In genomic region chr9:93654351-93654961, GRCh38 we compare ENCODE assay signal across 1 cellular context.
TF ChIP-seq lines count a peak whose summit lies in the region.

No MANE protein-coding gene starts in this region.

TF ChIP-seq in WTC11, 78 proteins besides CTCF, POLR2A, EP300 and RAD21:
- TF ChIP-seq IRF2 (CRISPR knock-in tag; IDR thresholded peaks at IDR 0.05; ENCODE audit: borderline replicate concordance, low read depth) (no peak), RELA (CRISPR knock-in tag; IDR thresholded peaks at IDR 0.05; ENCODE audit: borderline replicate concordance) (no peak), ZNF232 (CRISPR knock-in tag; IDR thresholded peaks at IDR 0.05) (no peak), ZNF423 (CRISPR knock-in tag; IDR thresholded peaks at IDR 0.05) (no peak), JUN (CRISPR knock-in tag; IDR thresholded peaks at IDR 0.05) (no peak), TCF7 (CRISPR knock-in tag; IDR thresholded peaks at IDR 0.05; ENCODE audit: low read depth) (no peak), PRDM15 (CRISPR knock-in tag; IDR thresholded peaks at IDR 0.05) (no peak), ZNF512 (CRISPR knock-in tag; IDR thresholded peaks at IDR 0.05; ENCODE audit: borderline replicate concordance) (no peak), ZNF671 (CRISPR knock-in tag; IDR thresholded peaks at IDR 0.05) (no peak)
- TF ChIP-seq, protein P1, sequence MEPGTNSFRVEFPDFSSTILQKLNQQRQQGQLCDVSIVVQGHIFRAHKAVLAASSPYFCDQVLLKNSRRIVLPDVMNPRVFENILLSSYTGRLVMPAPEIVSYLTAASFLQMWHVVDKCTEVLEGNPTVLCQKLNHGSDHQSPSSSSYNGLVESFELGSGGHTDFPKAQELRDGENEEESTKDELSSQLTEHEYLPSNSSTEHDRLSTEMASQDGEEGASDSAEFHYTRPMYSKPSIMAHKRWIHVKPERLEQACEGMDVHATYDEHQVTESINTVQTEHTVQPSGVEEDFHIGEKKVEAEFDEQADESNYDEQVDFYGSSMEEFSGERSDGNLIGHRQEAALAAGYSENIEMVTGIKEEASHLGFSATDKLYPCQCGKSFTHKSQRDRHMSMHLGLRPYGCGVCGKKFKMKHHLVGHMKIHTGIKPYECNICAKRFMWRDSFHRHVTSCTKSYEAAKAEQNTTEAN (CRISPR knock-in tag; IDR thresholded peaks at IDR 0.05) = no peak
